Comparison of ENCODE assay signal across 8 cellular contexts in genomic region chr17:17236295-17237025, GRCh38. TPM values are rescaled to one million over a fixed set of nuclear protein-coding genes. Genes with fewer than 3 reads are reported as not detected.
DNase-seq lines count a peak whose midpoint lies in the region; ATAC-seq and TF ChIP-seq lines count a peak whose summit lies in the region.

No MANE protein-coding gene starts in this region.

- H3K27ac Mint-ChIP-seq in activated CD8-positive, alpha-beta memory T cell treated with anti-CD3 and anti-CD28 coated beads, Interleukin-2, amount 10 ng/mL, durations not matched to agents 7 days and 5 days, result peak overlapping the region; percentile 96
- H3K27ac Mint-ChIP-seq in natural killer cell, result peak overlapping the region; percentile 99

- no peaks in the 10 kb centered on the region for H3K9me3 Mint-ChIP-seq in activated CD8-positive, alpha-beta memory T cell treated with anti-CD3 and anti-CD28 coated beads, Interleukin-2, amount 10 ng/mL, durations not matched to agents 7 days and 5 days (ENCODE audit: low read depth)
- no peaks in the 10 kb centered on the region for H3K9me3 Mint-ChIP-seq in natural killer cell

- no peak for DNase-seq in activated CD8-positive, alpha-beta memory T cell treated with anti-CD3 and anti-CD28 coated beads, Interleukin-2, amount 10 ng/mL, durations not matched to agents 7 days and 5 days
- DNase-seq in activated CD8-positive, alpha-beta memory T cell treated with anti-CD3 and anti-CD28 coated beads, Interleukin-2, amount 50 U/mL, for 4 hours, result no peak
- DNase-seq in T-helper 9 cell (peak; percentile 4), natural killer cell (peak; percentile 22), NCI-H446 treated with DMSO at 0.1 percent for 48 hours (lab: John Stamatoyannopoulos, UW) (no peak)

- ATAC-seq in activated CD8-positive, alpha-beta memory T cell treated with anti-CD3 and anti-CD28 coated beads, Interleukin-2, amount 10 ng/mL, durations not matched to agents 7 days and 5 days, result peak; percentile 22
- ATAC-seq in HG03439 (IDR thresholded peaks at IDR 0.05; ENCODE audit: unreplicated experiment) (peak; percentile 16), esophagus mucosa (peak; percentile 27), natural killer cell (peak in 2 of 3 donors; percentile 0 to 2), GM18870 (IDR thresholded peaks at IDR 0.05; ENCODE audit: unreplicated experiment) (no peak)

- intact Hi-C loops in natural killer cell (cut with micrococcal nuclease), result loop anchor here (1.0 to 5.0 kb wide), 4 partner anchors 30 to 194 kb away; partner anchors contain the start of genes COPS3, MPRIP and PLD6

- TF ChIP-seq CTCF in natural killer cell (IDR thresholded peaks at IDR 0.05), result no peak

- CTCF ChIA-PET in activated CD8-positive, alpha-beta memory T cell treated with anti-CD3 and anti-CD28 coated beads, Interleukin-2, amount 10 ng/mL, durations not matched to agents 7 days and 5 days (lab: Charles Lee), result interaction anchor here (0.7 to 1.4 kb wide), 7 partner anchors 8 to 1028 kb away, joined by 3 to 5 read pairs (median 4); no protein-coding TSS in a partner anchor

- peak overlapping the region; percentile 85 for H3K4me3 Mint-ChIP-seq in activated CD8-positive, alpha-beta memory T cell treated with anti-CD3 and anti-CD28 coated beads, Interleukin-2, amount 10 ng/mL, durations not matched to agents 7 days and 5 days
- H3K4me3 Mint-ChIP-seq in natural killer cell, result peak overlapping the region; percentile 97

- H3K4me1 Mint-ChIP-seq in activated CD8-positive, alpha-beta memory T cell treated with anti-CD3 and anti-CD28 coated beads, Interleukin-2, amount 10 ng/mL, durations not matched to agents 7 days and 5 days, result peaks cover 29% of the 10 kb centered on the region
- peaks cover 30 to 52% of the 10 kb centered on the region in 2 donors for H3K4me1 Mint-ChIP-seq in natural killer cell

- no peaks in the 10 kb centered on the region for H3K27me3 Mint-ChIP-seq in activated CD8-positive, alpha-beta memory T cell treated with anti-CD3 and anti-CD28 coated beads, Interleukin-2, amount 10 ng/mL, durations not matched to agents 7 days and 5 days
- no peaks in the 10 kb centered on the region for H3K27me3 Mint-ChIP-seq in natural killer cell (ENCODE audit: low read depth in 2 of 2)

- no peaks in the 10 kb centered on the region for H3K36me3 Mint-ChIP-seq in activated CD8-positive, alpha-beta memory T cell treated with anti-CD3 and anti-CD28 coated beads, Interleukin-2, amount 10 ng/mL, durations not matched to agents 7 days and 5 days
- H3K36me3 Mint-ChIP-seq in natural killer cell, result no peaks in the 10 kb centered on the region

RNA-seq across cellular contexts. Expression of gene FLCN, which starts 0.5 kb away (rescaled TPM):
- total RNA-seq in activated CD8-positive, alpha-beta memory T cell treated with anti-CD3 and anti-CD28 coated beads, Interleukin-2, amount 10 ng/mL, durations not matched to agents 7 days and 5 days, result 10 to 100 TPM; 36.2 to 47.7 TPM
- total RNA-seq in esophagus mucosa (16.5 TPM), natural killer cell (10 to 100 TPM; 26.7 to 43.6 (median 33.8) TPM)

RNA-seq across cellular contexts. Expression of gene PLD6, which starts 30.3 kb away (rescaled TPM):
- 10 to 100 TPM in 1 of 2 experiments, 1 to 10 TPM in 1; 5.2 to 12.5 TPM for total RNA-seq in activated CD8-positive, alpha-beta memory T cell treated with anti-CD3 and anti-CD28 coated beads, Interleukin-2, amount 10 ng/mL, durations not matched to agents 7 days and 5 days
- total RNA-seq in esophagus mucosa, result 0.44 TPM
- 1 to 10 TPM in 1 of 3 donors, under 1 TPM in 2; 0.45 to 1.7 (median 0.84) TPM for total RNA-seq in natural killer cell

RNA-seq across cellular contexts. Expression of gene COPS3, which starts 44.6 kb away (rescaled TPM):
- 100 to 1,000 TPM in 1 of 2 experiments, 10 to 100 TPM in 1; 93.9 to 125 TPM for total RNA-seq in activated CD8-positive, alpha-beta memory T cell treated with anti-CD3 and anti-CD28 coated beads, Interleukin-2, amount 10 ng/mL, durations not matched to agents 7 days and 5 days
- total RNA-seq in esophagus mucosa (69.3 TPM), natural killer cell (100 to 1,000 TPM; 101 to 115 (median 102) TPM)

Comparison
In these comparisons a context has a peak if more than half of its experiments do, and no peak if none do; other contexts are left out.
1. DNase-seq: peak in T-helper 9 cell (single experiment) and natural killer cell (single experiment); none in activated CD8-positive, alpha-beta memory T cell treated with anti-CD3 and anti-CD28 coated beads, Interleukin-2, amount 10 ng/mL, durations not matched to agents 7 days and 5 days (single experiment), activated CD8-positive, alpha-beta memory T cell treated with anti-CD3 and anti-CD28 coated beads, Interleukin-2, amount 50 U/mL, for 4 hours (single experiment) and NCI-H446 treated with DMSO at 0.1 percent for 48 hours (single experiment).